ENCODE assay signal across 1 cellular context in genomic region chr7:41445951-41446350, GRCh38.
TF ChIP-seq lines count a peak whose summit lies in the region.

No MANE protein-coding gene starts in this region.

TF ChIP-seq in GM23338, 12 proteins besides CTCF, POLR2A, EP300 and RAD21 (continued from another document):
- TF ChIP-seq ZNF462 (CRISPR knock-in tag; IDR thresholded peaks at IDR 0.05) (no peak), CREB1 (CRISPR knock-in tag; IDR thresholded peaks at IDR 0.05; ENCODE audit: low read depth) (no peak), STAT1 (IDR thresholded peaks at IDR 0.05; ENCODE audit: unreplicated experiment) (no peak), POLR2AphosphoS5 (IDR thresholded peaks at IDR 0.05; ENCODE audit: low read depth) (no peak)
TF ChIP-seq in GM23338: peak in this region for 0.
